Comparison of ENCODE assay signal across 8 cellular contexts in genomic region chr20:45322952-45323383, GRCh38. TPM values are rescaled to one million over a fixed set of nuclear protein-coding genes. Genes with fewer than 3 reads are reported as not detected.
DNase-seq lines count a peak whose midpoint lies in the region; ATAC-seq, FAIRE-seq and TF ChIP-seq lines count a peak whose summit lies in the region.

No MANE protein-coding gene starts in this region.

- SMC1A ChIA-PET in GM12878 (lab: Charles Lee; ENCODE audit: uncharacterized antibody, unreplicated experiment): interaction anchor here (0.7 to 7.2 kb wide), 13 partner anchors 13 to 448 kb away, joined by 3 to 82 read pairs (median 3); no protein-coding TSS in a partner anchor

- intact Hi-C loops in GM12878 (cut with micrococcal nuclease; ENCODE audit: unreplicated experiment): loop anchor here (1.0 to 5.0 kb wide), 4 partner anchors 46 to 448 kb away; no protein-coding TSS in a partner anchor
- intact Hi-C loops in left colon (cut with DNase I, micrococcal nuclease): loop anchor here in 1 of 2 donors (10.0 kb wide), 1 partner anchor 112 kb away; no protein-coding TSS in a partner anchor
- intact Hi-C loops in posterior vena cava (cut with DNase I): loop anchor here in 1 of 2 donors (5.0 kb wide), 1 partner anchor 114 kb away; no protein-coding TSS in a partner anchor

- no peaks in the 10 kb centered on the region; a peak in 1 of 4 replicates for H3K27me3 ChIP-seq in GM12878 (replicated peaks in 1 of 2; ENCODE audit: control insufficient read depth in 2 of 2, insufficient read depth in 2 of 2, low read length in 1 of 2)

- TF ChIP-seq CTCF in GM12878 (IDR thresholded peaks at IDR 0.05 in 2 of 3, conservative IDR thresholded peaks at IDR 0.05 in 1 of 3; ENCODE audit: control insufficient read depth in 2 of 3, extremely low read depth in 1 of 3, insufficient read depth in 1 of 3, low read depth in 3 of 3, low read length in 3 of 3): peak; percentile 12 to 56 (median 29); a peak in 3 of 6 replicates

- peak; percentile 45; the same call in 1 of the 2 replicates for TF ChIP-seq RAD21 in GM12878 (IDR thresholded peaks at IDR 0.05; ENCODE audit: insufficient read depth, low read depth, low read length)

- POLR2A ChIA-PET in GM12878 (lab: Charles Lee): no interaction called here

- BruUV-seq in GM12878 (replicated peaks; lab: Mats Ljungman, UMichigan): no TSS peak

- H3K27ac ChIP-seq in GM12878 (ENCODE audit: control insufficient read depth, insufficient read depth): no peak overlapping the region

- H4K20me1 ChIP-seq in GM12878 (ENCODE audit: control insufficient read depth, insufficient read depth): no peaks in the 10 kb centered on the region

- H3K9me3 ChIP-seq in GM12878 (replicated peaks; ENCODE audit: control insufficient read depth, insufficient read depth, low read length): no peaks in the 10 kb centered on the region; the same call in 2 of the 3 replicates

- no peak overlapping the region for H3K4me2 ChIP-seq in GM12878 (ENCODE audit: control insufficient read depth, insufficient read depth)

- RAD21 ChIA-PET in GM12878 (lab: Charles Lee; ENCODE audit: unreplicated experiment): interaction anchor here (0.7 to 3.1 kb wide), 14 partner anchors 10 to 448 kb away, joined by 3 to 31 read pairs (median 4); partner anchors contain the start of gene SYS1

- no peak for FAIRE-seq in GM12878 (lab: Jason Lieb, UNC)

- H3K4me3 ChIP-seq in GM12878: no peak overlapping the region

- no peak for TF ChIP-seq POLR2A in GM12878 (IDR thresholded peaks at IDR 0.05; ENCODE audit: low read depth, low read length)

- DNase-seq in GF-D8 (lab: John Stamatoyannopoulos, UW) (peak; percentile 57), NAMALWA (ENCODE audit: low spot score) (peak; percentile 29), GM12878 (ENCODE audit: low read depth, low spot score) (no peak), left colon (peak; percentile 56 to 70), posterior vena cava (ENCODE audit: low spot score) (no peak)
- no peak for DNase-seq in activated naive CD4-positive, alpha-beta T cell (lab: John Stamatoyannopoulos, UW)

- CTCF ChIA-PET in GM12878 (lab: Yijun Ruan, JAX): interaction anchor here (0.6 to 8.0 kb wide), 15 partner anchors 10 to 448 kb away, joined by 3 to 97 read pairs (median 5); partner anchors contain the start of gene SYS1

- H3K4me1 ChIP-seq in GM12878 (ENCODE audit: control insufficient read depth, insufficient read depth, low read length): peaks cover 19% of the 10 kb centered on the region

- no peak overlapping the region for H3K9ac ChIP-seq in GM12878 (ENCODE audit: control insufficient read depth, insufficient read depth, low read length)

- in situ Hi-C loops in GM12878 (cut with MboI): loop anchor here (5.0 kb wide), 1 partner anchor 449 kb away; no protein-coding TSS in a partner anchor

- WGBS in GM12878 (ENCODE audit: insufficient coverage, insufficient replicate concordance, low lambda C conversion rate, missing lambda C conversion rate): 50% methylated on average over 7 of the region's 7 CpGs

- TF ChIP-seq EP300 in GM12878 (IDR thresholded peaks at IDR 0.05; ENCODE audit: borderline replicate concordance in 1 of 2, control insufficient read depth in 1 of 2, low read depth in 2 of 2, low read length in 2 of 2): no peak

- H2AFZ ChIP-seq in GM12878 (ENCODE audit: control insufficient read depth, low read depth, low read length): no peak overlapping the region

- H3K36me3 ChIP-seq in GM12878 (ENCODE audit: control insufficient read depth in 2 of 2, insufficient read depth in 2 of 2, low read length in 1 of 2): no peaks in the 10 kb centered on the region

- H3K79me2 ChIP-seq in GM12878 (ENCODE audit: control insufficient read depth, insufficient read depth, low read length): no peaks in the 10 kb centered on the region

- ATAC-seq in GM12878: peak; percentile 66
- ATAC-seq in left colon: peak; percentile 66
- no peak for ATAC-seq in GM18868 (IDR thresholded peaks at IDR 0.05; ENCODE audit: unreplicated experiment)
- no peak for ATAC-seq in GM21576 (IDR thresholded peaks at IDR 0.05; ENCODE audit: unreplicated experiment)

RNA-seq across cellular contexts. Expression of gene MATN4, which starts 14.9 kb away (rescaled TPM):
- not detected in 2 replicates for total RNA-seq in GM12878 (2013; cell fraction: nucleolus; rRNA removed)
- total RNA-seq in GM12878 (2014; rRNA removed) (not detected in 2 replicates), GM12878 (2014; rRNA removed; fragmentation: Illumina TruSeq; extraction: Trizol) (not detected in 2 replicates), GM12878 (2021) (not detected in 2 replicates), left colon (not detected), posterior vena cava (under 1 TPM; 0.29 to 0.56 TPM)
- not detected for polyA plus RNA-seq in GM12878 (2011; ENCODE audit: low read depth)
- polyA plus RNA-seq in GM12878 (2011; rRNA removed) (0.06 and 0.15 TPM in 2 replicates), GM12878 (2014; fragmentation: Illumina TruSeq; extraction: Trizol) (not detected in 2 replicates), GM12878 (2014; fragmentation: Nextera tagmentation; extraction: Ambion mirVana) (not detected), GM12878 (2014; rRNA removed) (0.10 TPM in 1 of 2 replicates, not detected in the other), GM12878 (2016; fragmentation: Nextera tagmentation; extraction: Ambion mirVana) (not detected)
- polyA plus RNA-seq in GM12878 (2011; cell fraction: cytosol; rRNA removed): 0.34 and 0.52 TPM in 2 replicates
- polyA plus RNA-seq in GM12878 (2011; cell fraction: nucleus; rRNA removed): 0.83 and 0.85 TPM in 2 replicates
- not detected in 2 replicates for polyA plus RNA-seq in GM12878 (2012)
- 0.21 and 0.44 TPM in 2 replicates for polyA minus RNA-seq in GM12878 (2011; rRNA and poly(A)+ RNA removed)
- not detected in 2 replicates for polyA minus RNA-seq in GM12878 (2011; cell fraction: cytosol; rRNA and poly(A)+ RNA removed)
- 0.12 TPM in 1 of 2 replicates, not detected in the other for polyA minus RNA-seq in GM12878 (2011; cell fraction: nucleus; rRNA and poly(A)+ RNA removed)

RNA-seq across cellular contexts. Expression of gene RBPJL, which starts 16.3 kb away (rescaled TPM):
- not detected in 2 replicates for total RNA-seq in GM12878 (2013; cell fraction: nucleolus; rRNA removed)
- not detected in 2 replicates for total RNA-seq in GM12878 (2014; rRNA removed)
- not detected in 2 replicates for total RNA-seq in GM12878 (2014; rRNA removed; fragmentation: Illumina TruSeq; extraction: Trizol)
- total RNA-seq in GM12878 (2021): 0.18 TPM in 1 of 2 replicates, not detected in the other
- not detected for polyA plus RNA-seq in GM12878 (2011; ENCODE audit: low read depth)
- polyA plus RNA-seq in GM12878 (2011; rRNA removed): not detected in 2 replicates
- not detected in 2 replicates for polyA plus RNA-seq in GM12878 (2011; cell fraction: cytosol; rRNA removed)
- not detected in 2 replicates for polyA plus RNA-seq in GM12878 (2011; cell fraction: nucleus; rRNA removed)
- not detected in 2 replicates for polyA plus RNA-seq in GM12878 (2012)
- polyA plus RNA-seq in GM12878 (2014; fragmentation: Illumina TruSeq; extraction: Trizol): not detected in 2 replicates
- polyA plus RNA-seq in GM12878 (2014; fragmentation: Nextera tagmentation; extraction: Ambion mirVana): not detected
- not detected in 2 replicates for polyA plus RNA-seq in GM12878 (2014; rRNA removed)
- not detected for polyA plus RNA-seq in GM12878 (2016; fragmentation: Nextera tagmentation; extraction: Ambion mirVana)
- not detected in 2 replicates for polyA minus RNA-seq in GM12878 (2011; rRNA and poly(A)+ RNA removed)
- not detected in 2 replicates for polyA minus RNA-seq in GM12878 (2011; cell fraction: cytosol; rRNA and poly(A)+ RNA removed)
- not detected in 2 replicates for polyA minus RNA-seq in GM12878 (2011; cell fraction: nucleus; rRNA and poly(A)+ RNA removed)
- not detected for total RNA-seq in left colon
- total RNA-seq in posterior vena cava: not detected

RNA-seq across cellular contexts. Expression of gene SDC4, which starts 25.3 kb away (rescaled TPM):
- total RNA-seq in GM12878 (2013; cell fraction: nucleolus; rRNA removed): 0.64 and 1.3 TPM in 2 replicates
- 1.2 and 1.5 TPM in 2 replicates for total RNA-seq in GM12878 (2014; rRNA removed)
- 1.2 TPM in 2 replicates for total RNA-seq in GM12878 (2014; rRNA removed; fragmentation: Illumina TruSeq; extraction: Trizol)
- 2.3 and 2.6 TPM in 2 replicates for total RNA-seq in GM12878 (2021)
- polyA plus RNA-seq in GM12878 (2011; ENCODE audit: low read depth): 0.71 TPM
- polyA plus RNA-seq in GM12878 (2011; rRNA removed): 10.3 and 11.3 TPM in 2 replicates
- polyA plus RNA-seq in GM12878 (2011; cell fraction: cytosol; rRNA removed): 10.9 and 12.1 TPM in 2 replicates
- 3.9 and 4.6 TPM in 2 replicates for polyA plus RNA-seq in GM12878 (2011; cell fraction: nucleus; rRNA removed)
- 0.91 and 1.6 TPM in 2 replicates for polyA plus RNA-seq in GM12878 (2012)
- polyA plus RNA-seq in GM12878 (2014; fragmentation: Illumina TruSeq; extraction: Trizol): 1.8 and 2.2 TPM in 2 replicates
- under 1 TPM; 0.52 to 0.66 TPM for polyA plus RNA-seq in GM12878 (2014; fragmentation: Nextera tagmentation; extraction: Ambion mirVana)
- 1.4 and 1.9 TPM in 2 replicates for polyA plus RNA-seq in GM12878 (2014; rRNA removed)
- 1 to 10 TPM; 1.4 TPM for polyA plus RNA-seq in GM12878 (2016; fragmentation: Nextera tagmentation; extraction: Ambion mirVana)
- polyA minus RNA-seq in GM12878 (2011; rRNA and poly(A)+ RNA removed): 17.6 and 21.9 TPM in 2 replicates
- polyA minus RNA-seq in GM12878 (2011; cell fraction: cytosol; rRNA and poly(A)+ RNA removed): 8.7 and 9.0 TPM in 2 replicates
- polyA minus RNA-seq in GM12878 (2011; cell fraction: nucleus; rRNA and poly(A)+ RNA removed): 1.5 and 2.4 TPM in 2 replicates
- total RNA-seq in left colon: 100 to 1,000 TPM in 1 of 2 donors, 10 to 100 TPM in 1; 85.4 to 144 TPM
- total RNA-seq in posterior vena cava: 100 to 1,000 TPM in 1 of 2 donors, 10 to 100 TPM in 1; 85.7 to 104 TPM

RNA-seq across cellular contexts. Expression of gene SYS1, which starts 40.0 kb away (rescaled TPM):
- total RNA-seq in GM12878 (2013; cell fraction: nucleolus; rRNA removed): 26.4 and 29.7 TPM in 2 replicates
- total RNA-seq in GM12878 (2014; rRNA removed) (8.9 and 14.5 TPM in 2 replicates), GM12878 (2014; rRNA removed; fragmentation: Illumina TruSeq; extraction: Trizol) (5.4 and 6.4 TPM in 2 replicates), GM12878 (2021) (9.4 and 9.5 TPM in 2 replicates), left colon (10 to 100 TPM; 25.2 to 32.4 TPM), posterior vena cava (10 to 100 TPM; 21.8 to 22.6 TPM)
- 7.3 TPM for polyA plus RNA-seq in GM12878 (2011; ENCODE audit: low read depth)
- polyA plus RNA-seq in GM12878 (2011; rRNA removed) (17.8 and 22.6 TPM in 2 replicates), GM12878 (2014; fragmentation: Illumina TruSeq; extraction: Trizol) (5.8 and 6.2 TPM in 2 replicates), GM12878 (2014; fragmentation: Nextera tagmentation; extraction: Ambion mirVana) (1 to 10 TPM; 5.1 to 7.3 TPM), GM12878 (2014; rRNA removed) (10.8 and 15.8 TPM in 2 replicates), GM12878 (2016; fragmentation: Nextera tagmentation; extraction: Ambion mirVana) (1 to 10 TPM; 9.1 to 9.8 TPM)
- polyA plus RNA-seq in GM12878 (2011; cell fraction: cytosol; rRNA removed): 42.2 and 53.1 TPM in 2 replicates
- 23.1 and 26.2 TPM in 2 replicates for polyA plus RNA-seq in GM12878 (2011; cell fraction: nucleus; rRNA removed)
- 9.0 and 9.2 TPM in 2 replicates for polyA plus RNA-seq in GM12878 (2012)
- 38.8 and 61.4 TPM in 2 replicates for polyA minus RNA-seq in GM12878 (2011; rRNA and poly(A)+ RNA removed)
- polyA minus RNA-seq in GM12878 (2011; cell fraction: cytosol; rRNA and poly(A)+ RNA removed): 15.0 and 15.8 TPM in 2 replicates
- 30.7 and 44.2 TPM in 2 replicates for polyA minus RNA-seq in GM12878 (2011; cell fraction: nucleus; rRNA and poly(A)+ RNA removed)

RNA-seq across cellular contexts. Expression of gene TP53TG5, which starts 55.2 kb away (rescaled TPM):
- not detected in 2 replicates for total RNA-seq in GM12878 (2013; cell fraction: nucleolus; rRNA removed)
- total RNA-seq in GM12878 (2014; rRNA removed) (not detected in 2 replicates), GM12878 (2014; rRNA removed; fragmentation: Illumina TruSeq; extraction: Trizol) (not detected in 2 replicates), GM12878 (2021) (not detected in 2 replicates), left colon (under 1 TPM; 0.59 to 0.85 TPM), posterior vena cava (1 to 10 TPM; 1.4 to 2.0 TPM)
- polyA plus RNA-seq in GM12878 (2011; ENCODE audit: low read depth): 0.16 TPM
- polyA plus RNA-seq in GM12878 (2011; rRNA removed) (not detected in 2 replicates), GM12878 (2014; fragmentation: Illumina TruSeq; extraction: Trizol) (not detected in 2 replicates), GM12878 (2014; fragmentation: Nextera tagmentation; extraction: Ambion mirVana) (not detected), GM12878 (2014; rRNA removed) (0.06 TPM in 1 of 2 replicates, not detected in the other), GM12878 (2016; fragmentation: Nextera tagmentation; extraction: Ambion mirVana) (under 1 TPM in 1 of 2 experiments, not detected in 1; 0.24 TPM)
- polyA plus RNA-seq in GM12878 (2011; cell fraction: cytosol; rRNA removed): not detected in 2 replicates
- not detected in 2 replicates for polyA plus RNA-seq in GM12878 (2011; cell fraction: nucleus; rRNA removed)
- polyA plus RNA-seq in GM12878 (2012): 0.14 and 0.22 TPM in 2 replicates
- not detected in 2 replicates for polyA minus RNA-seq in GM12878 (2011; rRNA and poly(A)+ RNA removed)
- polyA minus RNA-seq in GM12878 (2011; cell fraction: cytosol; rRNA and poly(A)+ RNA removed): not detected in 2 replicates
- not detected in 2 replicates for polyA minus RNA-seq in GM12878 (2011; cell fraction: nucleus; rRNA and poly(A)+ RNA removed)

Comparison
In these comparisons a context has a peak if more than half of its experiments do, and no peak if none do; other contexts are left out.
1. DNase-seq: peak in GF-D8 (single experiment), NAMALWA (single experiment) and left colon (2 of 2); none in GM12878 (single experiment), activated naive CD4-positive, alpha-beta T cell (0 of 4) and posterior vena cava (single experiment).
2. ATAC-seq: peak in GM12878 (single experiment) and left colon (single experiment); none in GM18868 (single experiment) and GM21576 (single experiment).
3. RNA of gene SDC4, which starts 25.3 kb away (total RNA-seq): 85.4 to 144 TPM in left colon and 85.7 to 104 TPM in posterior vena cava; 0.64 to 2.6 TPM in GM12878; every median in the first group is over 10 times any median in the second.